In the genomic region with DNA sequence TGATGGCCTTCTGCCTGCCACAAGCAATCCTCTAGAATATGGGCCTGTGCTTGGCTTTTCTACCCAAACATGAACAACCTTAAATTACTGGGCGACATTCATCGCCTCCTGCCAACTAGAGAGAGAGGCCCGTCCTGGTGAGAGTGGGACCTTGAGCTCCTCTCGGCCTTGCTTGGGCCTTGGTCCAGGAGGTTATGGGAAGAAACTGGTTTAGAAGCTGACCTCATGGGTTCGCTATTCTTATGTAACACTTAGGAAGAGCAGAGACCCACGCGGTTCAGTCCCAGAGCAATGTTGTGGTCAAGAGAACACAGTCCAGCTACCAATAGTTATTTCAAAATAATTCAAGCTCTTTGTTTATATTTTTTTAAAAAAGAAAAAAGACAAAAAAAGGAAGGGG, we compare ENCODE assay signal across 16 cellular contexts.
DNase-seq lines count a peak whose midpoint lies in the region; ATAC-seq and TF ChIP-seq lines count a peak whose summit lies in the region.
"Had no signal": no experiment of that assay in that cellular context is flagged by ENCODE, and none has a peak within 500 bp of the region (broad histone marks: within the 10 kb centered on the region; RNA-seq: fewer than 3 reads in every experiment).

No MANE protein-coding gene starts in this region.

- H3F3A ChIP-seq in GM23338 (replicated peaks; ENCODE audit: low read depth), result no peaks in the 10 kb centered on the region

- TF ChIP-seq POLR2A in spleen (IDR thresholded peaks at IDR 0.05), result no peak

- H3K27ac ChIP-seq in GM23338 (ENCODE audit: low read depth), result no peak overlapping the region
- peak overlapping the region in 5 of 8 donors; percentile 9 to 61 (median 49) for H3K27ac ChIP-seq in spleen
- H3K27ac ChIP-seq: SJSA1 had no signal

- H3K9me2 ChIP-seq in GM23338 (ENCODE audit: insufficient read depth), result no peaks in the 10 kb centered on the region

- TF ChIP-seq CTCF in GM23338 (conservative IDR thresholded peaks at IDR 0.05; ENCODE audit: low read depth in 2 of 2) (no peak), epithelial cell of proximal tubule (conservative IDR thresholded peaks at IDR 0.05; ENCODE audit: low read depth, low read length) (no peak), spleen (IDR thresholded peaks at IDR 0.05 in 8 of 11, conservative IDR thresholded peaks at IDR 0.05 in 3 of 11) (no peak)

- WGBS in spleen, 5 donors, result 44 to 77% (median 64%) methylated on average over 7 of the region's 7 CpGs

- H3K9me3 ChIP-seq in spleen, result no peaks in the 10 kb centered on the region
- H3K9me3 ChIP-seq: SJSA1 had no signal

- H3K4me2 ChIP-seq in GM23338, result no peak overlapping the region

- no peak for DNase-seq in GM23338 (ENCODE audit: low spot score)
- DNase-seq in epithelial cell of proximal tubule (ENCODE audit: low read depth), result peak; percentile 38
- no peak for DNase-seq in left lobe of liver (ENCODE audit: low spot score)
- DNase-seq in spleen, result no peak
- DNase-seq in DMS153 treated with DMSO at 0.1 percent for 48 hours (lab: John Stamatoyannopoulos, UW; ENCODE audit: unreplicated experiment), result no peak
- DNase-seq in stimulated activated naive CD4-positive, alpha-beta T cell treated with Interleukin-2 at 50 U/mL for 16 hours (lab: John Stamatoyannopoulos, UW), result no peak
- no peak for DNase-seq in G401 (ENCODE audit: low spot score)
- DNase-seq: activated B cell treated with CpG ODN at 0.5 μM for 24 hours; activated effector memory CD4-positive, alpha-beta T cell treated with anti-CD3 and anti-CD28 coated beads, Interleukin-2, amount 50 U/mL, for 16 hours; naive thymus-derived CD4-positive, alpha-beta T cell; NCI-H1436 treated with DMSO at 0.1 percent for 48 hours; NCI-H82 had no signal

- H3K4me3 ChIP-seq in GM23338 (no peak overlapping the region), epithelial cell of proximal tubule (ENCODE audit: low read depth, low read length) (no peak overlapping the region), spleen (no peak overlapping the region)
- H3K4me3 ChIP-seq: SJSA1 had no signal

- H4K20me1 ChIP-seq in GM23338 (replicated peaks; ENCODE audit: insufficient read depth), result no peaks in the 10 kb centered on the region

- H3K4me3 Mint-ChIP-seq in GM23338, result no peak overlapping the region
- H3K4me3 Mint-ChIP-seq: activated B cell treated with CpG ODN at 0.5 μM for 24 hours; B cell; naive thymus-derived CD4-positive, alpha-beta T cell; stimulated activated memory B cell treated with anti-CD40 and anti-IgM and Interleukin-4, amounts not matched to agents 10 μg/mL and 1 μg/mL and 100 μg/mL, for 72 hours had no signal

- no peaks in the 10 kb centered on the region for H3K79me2 ChIP-seq in GM23338 (replicated peaks; ENCODE audit: insufficient read depth)

- H3K9me3 Mint-ChIP-seq in GM23338, result peaks cover 3% of the 10 kb centered on the region; the same call in 2 of the 3 replicates
- H3K9me3 Mint-ChIP-seq: activated B cell treated with CpG ODN at 0.5 μM for 24 hours; stimulated activated memory B cell treated with anti-CD40 and anti-IgM and Interleukin-4, amounts not matched to agents 10 μg/mL and 1 μg/mL and 100 μg/mL, for 72 hours had no signal

- in situ Hi-C loops in G401 (cut with HindIII; ENCODE audit: low sequenced_read_pairs), result no loop called here

- H3K27ac Mint-ChIP-seq in GM23338, result no peak overlapping the region
- H3K27ac Mint-ChIP-seq: activated B cell treated with CpG ODN at 0.5 μM for 24 hours; B cell; naive thymus-derived CD4-positive, alpha-beta T cell; stimulated activated memory B cell treated with anti-CD40 and anti-IgM and Interleukin-4, amounts not matched to agents 10 μg/mL and 1 μg/mL and 100 μg/mL, for 72 hours had no signal

- no peaks in the 10 kb centered on the region; the same call in 2 of the 3 replicates for H3K36me3 Mint-ChIP-seq in GM23338 (ENCODE audit: low read depth)
- H3K36me3 Mint-ChIP-seq: stimulated activated memory B cell treated with anti-CD40 and anti-IgM and Interleukin-4, amounts not matched to agents 10 μg/mL and 1 μg/mL and 100 μg/mL, for 72 hours had no signal

- ATAC-seq in GM23338 (no peak), left lobe of liver (peak; percentile 57), GM21737 (IDR thresholded peaks at IDR 0.05; ENCODE audit: unreplicated experiment) (no peak)
- ATAC-seq: naive thymus-derived CD4-positive, alpha-beta T cell; stimulated activated memory B cell treated with anti-CD40 and anti-IgM and Interleukin-4, amounts not matched to agents 10 μg/mL and 1 μg/mL and 100 μg/mL, for 72 hours had no signal

- H2AFZ ChIP-seq in GM23338, result peak overlapping the region; percentile 28; the same call in 1 of the 2 replicates

- peaks cover 2% of the 10 kb centered on the region for H3K27me3 Mint-ChIP-seq in GM23338 (ENCODE audit: insufficient read depth, low read depth, poor library complexity)
- H3K27me3 Mint-ChIP-seq: activated B cell treated with CpG ODN at 0.5 μM for 24 hours had no signal

- H3K36me3 ChIP-seq in GM23338 (ENCODE audit: insufficient read depth), result no peaks in the 10 kb centered on the region
- H3K36me3 ChIP-seq in spleen, result no peaks in the 10 kb centered on the region
- H3K36me3 ChIP-seq: SJSA1 had no signal

- intact Hi-C loops in spleen (cut with DNase I; ENCODE audit: low total_unique reads), result no loop called here

- H3K4me1 ChIP-seq in GM23338 (ENCODE audit: insufficient read depth) (no peaks in the 10 kb centered on the region), spleen (peaks cover 0 to 15% (median 4%) of the 10 kb centered on the region in 6 donors)
- H3K4me1 ChIP-seq: SJSA1 had no signal

- no peaks in the 10 kb centered on the region for H3K4me1 Mint-ChIP-seq in GM23338
- H3K4me1 Mint-ChIP-seq: activated B cell treated with CpG ODN at 0.5 μM for 24 hours; B cell; stimulated activated memory B cell treated with anti-CD40 and anti-IgM and Interleukin-4, amounts not matched to agents 10 μg/mL and 1 μg/mL and 100 μg/mL, for 72 hours had no signal

- H3K27me3 ChIP-seq in GM23338 (ENCODE audit: insufficient read depth) (no peaks in the 10 kb centered on the region), spleen (replicated peaks in 1 of 7) (no peaks in the 10 kb centered on the region)
- H3K27me3 ChIP-seq: SJSA1 had no signal

TF ChIP-seq in GM23338, 12 proteins besides CTCF, POLR2A, EP300 and RAD21 (continues in another document):
- TF ChIP-seq ZNF331 (CRISPR knock-in tag; IDR thresholded peaks at IDR 0.05; ENCODE audit: low read depth) (no peak), POLR2AphosphoS5 (IDR thresholded peaks at IDR 0.05; ENCODE audit: low read depth) (no peak), ZNF114 (CRISPR knock-in tag; IDR thresholded peaks at IDR 0.05) (no peak)
- TF ChIP-seq, protein P1, sequence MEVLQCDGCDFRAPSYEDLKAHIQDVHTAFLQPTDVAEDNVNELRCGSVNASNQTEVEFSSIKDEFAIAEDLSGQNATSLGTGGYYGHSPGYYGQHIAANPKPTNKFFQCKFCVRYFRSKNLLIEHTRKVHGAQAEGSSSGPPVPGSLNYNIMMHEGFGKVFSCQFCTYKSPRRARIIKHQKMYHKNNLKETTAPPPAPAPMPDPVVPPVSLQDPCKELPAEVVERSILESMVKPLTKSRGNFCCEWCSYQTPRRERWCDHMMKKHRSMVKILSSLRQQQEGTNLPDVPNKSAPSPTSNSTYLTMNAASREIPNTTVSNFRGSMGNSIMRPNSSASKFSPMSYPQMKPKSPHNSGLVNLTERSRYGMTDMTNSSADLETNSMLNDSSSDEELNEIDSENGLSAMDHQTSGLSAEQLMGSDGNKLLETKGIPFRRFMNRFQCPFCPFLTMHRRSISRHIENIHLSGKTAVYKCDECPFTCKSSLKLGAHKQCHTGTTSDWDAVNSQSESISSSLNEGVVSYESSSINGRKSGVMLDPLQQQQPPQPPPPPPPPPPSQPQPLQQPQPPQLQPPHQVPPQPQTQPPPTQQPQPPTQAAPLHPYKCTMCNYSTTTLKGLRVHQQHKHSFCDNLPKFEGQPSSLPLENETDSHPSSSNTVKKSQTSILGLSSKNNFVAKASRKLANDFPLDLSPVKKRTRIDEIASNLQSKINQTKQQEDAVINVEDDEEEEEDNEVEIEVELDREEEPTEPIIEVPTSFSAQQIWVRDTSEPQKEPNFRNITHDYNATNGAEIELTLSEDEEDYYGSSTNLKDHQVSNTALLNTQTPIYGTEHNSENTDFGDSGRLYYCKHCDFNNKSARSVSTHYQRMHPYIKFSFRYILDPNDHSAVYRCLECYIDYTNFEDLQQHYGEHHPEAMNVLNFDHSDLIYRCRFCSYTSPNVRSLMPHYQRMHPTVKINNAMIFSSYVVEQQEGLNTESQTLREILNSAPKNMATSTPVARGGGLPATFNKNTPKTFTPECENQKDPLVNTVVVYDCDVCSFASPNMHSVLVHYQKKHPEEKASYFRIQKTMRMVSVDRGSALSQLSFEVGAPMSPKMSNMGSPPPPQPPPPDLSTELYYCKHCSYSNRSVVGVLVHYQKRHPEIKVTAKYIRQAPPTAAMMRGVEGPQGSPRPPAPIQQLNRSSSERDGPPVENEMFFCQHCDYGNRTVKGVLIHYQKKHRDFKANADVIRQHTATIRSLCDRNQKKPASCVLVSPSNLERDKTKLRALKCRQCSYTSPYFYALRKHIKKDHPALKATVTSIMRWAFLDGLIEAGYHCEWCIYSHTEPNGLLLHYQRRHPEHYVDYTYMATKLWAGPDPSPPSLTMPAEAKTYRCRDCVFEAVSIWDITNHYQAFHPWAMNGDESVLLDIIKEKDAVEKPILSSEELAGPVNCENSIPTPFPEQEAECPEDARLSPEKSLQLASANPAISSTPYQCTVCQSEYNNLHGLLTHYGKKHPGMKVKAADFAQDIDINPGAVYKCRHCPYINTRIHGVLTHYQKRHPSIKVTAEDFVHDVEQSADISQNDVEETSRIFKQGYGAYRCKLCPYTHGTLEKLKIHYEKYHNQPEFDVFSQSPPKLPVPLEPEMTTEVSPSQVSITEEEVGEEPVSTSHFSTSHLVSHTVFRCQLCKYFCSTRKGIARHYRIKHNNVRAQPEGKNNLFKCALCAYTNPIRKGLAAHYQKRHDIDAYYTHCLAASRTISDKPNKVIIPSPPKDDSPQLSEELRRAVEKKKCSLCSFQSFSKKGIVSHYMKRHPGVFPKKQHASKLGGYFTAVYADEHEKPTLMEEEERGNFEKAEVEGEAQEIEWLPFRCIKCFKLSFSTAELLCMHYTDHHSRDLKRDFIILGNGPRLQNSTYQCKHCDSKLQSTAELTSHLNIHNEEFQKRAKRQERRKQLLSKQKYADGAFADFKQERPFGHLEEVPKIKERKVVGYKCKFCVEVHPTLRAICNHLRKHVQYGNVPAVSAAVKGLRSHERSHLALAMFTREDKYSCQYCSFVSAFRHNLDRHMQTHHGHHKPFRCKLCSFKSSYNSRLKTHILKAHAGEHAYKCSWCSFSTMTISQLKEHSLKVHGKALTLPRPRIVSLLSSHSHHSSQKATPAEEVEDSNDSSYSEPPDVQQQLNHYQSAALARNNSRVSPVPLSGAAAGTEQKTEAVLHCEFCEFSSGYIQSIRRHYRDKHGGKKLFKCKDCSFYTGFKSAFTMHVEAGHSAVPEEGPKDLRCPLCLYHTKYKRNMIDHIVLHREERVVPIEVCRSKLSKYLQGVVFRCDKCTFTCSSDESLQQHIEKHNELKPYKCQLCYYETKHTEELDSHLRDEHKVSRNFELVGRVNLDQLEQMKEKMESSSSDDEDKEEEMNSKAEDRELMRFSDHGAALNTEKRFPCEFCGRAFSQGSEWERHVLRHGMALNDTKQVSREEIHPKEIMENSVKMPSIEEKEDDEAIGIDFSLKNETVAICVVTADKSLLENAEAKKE (CRISPR knock-in tag; IDR thresholded peaks at IDR 0.05), result no peak
